Comparison of ENCODE assay signal across 9 cellular contexts in the genomic region with DNA sequence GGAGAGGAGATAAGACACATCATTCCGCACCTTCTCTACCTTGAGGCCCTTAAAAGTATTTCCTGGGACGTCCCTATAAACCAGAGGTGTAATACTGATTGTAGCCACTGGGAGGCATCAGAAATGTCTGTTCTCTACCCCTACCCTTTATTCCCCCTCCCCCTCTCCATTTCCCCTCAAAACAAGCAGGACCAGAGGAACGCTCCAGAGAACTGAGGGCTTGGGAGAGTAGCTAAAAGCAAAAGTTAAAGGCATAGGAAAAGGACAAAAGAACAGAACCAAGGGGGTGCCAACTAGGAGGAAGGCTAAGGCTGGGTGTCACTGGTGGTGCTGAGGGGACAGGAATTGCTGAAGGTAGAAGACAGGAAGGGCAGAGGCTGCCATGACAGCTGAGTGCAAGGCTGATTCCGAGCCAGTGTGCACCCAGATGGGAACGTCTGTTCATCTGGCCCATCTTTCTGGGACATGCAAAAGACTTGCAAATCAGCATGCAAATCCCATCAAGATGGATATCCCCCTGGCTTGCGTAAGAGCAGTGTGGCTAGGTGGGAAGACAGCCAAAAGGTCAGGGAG. TPM values are rescaled to one million over a fixed set of nuclear protein-coding genes. Genes with fewer than 3 reads are reported as not detected.
DNase-seq lines count a peak whose midpoint lies in the region; ATAC-seq and TF ChIP-seq lines count a peak whose summit lies in the region.
"Had no signal": no experiment of that assay in that cellular context is flagged by ENCODE, and none has a peak within 500 bp of the region (broad histone marks: within the 10 kb centered on the region; RNA-seq: fewer than 3 reads in every experiment).

No MANE protein-coding gene starts in this region.

- intact Hi-C loops in esophagus squamous epithelium (cut with DNase I): no loop called here

- H3K9ac ChIP-seq in MM.1S (ENCODE audit: low read length): no peak overlapping the region

- H3K4me1 ChIP-seq in MM.1S (ENCODE audit: low read length) (0 out of 2 replicates have a peak, but pooled peaks cover under 1% of the 10 kb centered on the region), esophagus squamous epithelium (peaks cover 3 to 17% (median 6%) of the 10 kb centered on the region in 3 donors), osteoblast (ENCODE audit: insufficient read depth, low read length) (no peaks in the 10 kb centered on the region)

- WGBS in esophagus squamous epithelium, 2 donors: 15 to 31% methylated on average over 5 of the region's 6 CpGs

- H3K4me2 ChIP-seq in MM.1S (ENCODE audit: low read depth, low read length) (no peak overlapping the region), osteoblast (ENCODE audit: insufficient read depth, low read length) (no peak overlapping the region)

- ATAC-seq in HG03108 (IDR thresholded peaks at IDR 0.05; ENCODE audit: unreplicated experiment) (no peak), HG02840 (IDR thresholded peaks at IDR 0.05; ENCODE audit: low FRiP score, unreplicated experiment) (no peak)

- peak; percentile 71 for DNase-seq in activated CD8-positive, alpha-beta memory T cell treated with anti-CD3 and anti-CD28 coated beads for 24 hours
- DNase-seq in activated CD8-positive, alpha-beta memory T cell treated with anti-CD3 and anti-CD28 coated beads, Interleukin-2, amount 50 U/mL, for 48 hours: no peak
- DNase-seq in MM.1S (peak; percentile 58), esophagus squamous epithelium (lab: John Stamatoyannopoulos, UW) (no peak), osteoblast (ENCODE audit: insufficient read length, low spot score, missing footprints) (peak; percentile 86)
- peak; percentile 51 for DNase-seq in activated CD4-positive, alpha-beta T cell treated with anti-CD3 and anti-CD28 coated beads for 48 hours

- H4K20me1 ChIP-seq in MM.1S (ENCODE audit: insufficient read depth, low read length) (no peaks in the 10 kb centered on the region), osteoblast (ENCODE audit: insufficient read depth, low read length) (peaks cover 5% of the 10 kb centered on the region)

- H3K9me3 ChIP-seq in MM.1S (replicated peaks; ENCODE audit: insufficient read depth, low read length) (no peaks in the 10 kb centered on the region), esophagus squamous epithelium (no peaks in the 10 kb centered on the region), osteoblast (ENCODE audit: low read depth, low read length) (no peaks in the 10 kb centered on the region)

- H3K79me2 ChIP-seq in MM.1S (ENCODE audit: low read length) (peaks cover 1% of the 10 kb centered on the region; the same call in 1 of the 2 replicates), osteoblast (ENCODE audit: insufficient read depth, low read length) (no peaks in the 10 kb centered on the region)

- no peak overlapping the region for H3K27ac ChIP-seq in MM.1S (ENCODE audit: low read length)
- no peak overlapping the region for H3K27ac ChIP-seq in esophagus squamous epithelium
- H3K27ac ChIP-seq in osteoblast (ENCODE audit: low read depth, low read length): no peak overlapping the region
- H3K27ac ChIP-seq: epithelial cell of prostate had no signal

- H3K4me3 ChIP-seq in MM.1S (ENCODE audit: low read length) (no peak overlapping the region), esophagus squamous epithelium (no peak overlapping the region), osteoblast (ENCODE audit: insufficient read depth, low read length) (no peak overlapping the region)

- no peaks in the 10 kb centered on the region for H3F3A ChIP-seq in MM.1S (ENCODE audit: insufficient read depth, low read length)

- no peaks in the 10 kb centered on the region for H3K9me2 ChIP-seq in MM.1S (replicated peaks; ENCODE audit: insufficient read depth, low read length)

- TF ChIP-seq CTCF in MM.1S (IDR thresholded peaks at IDR 0.05; ENCODE audit: low read length): peak; percentile 78
- peak; percentile 57 to 81 (median 77) for TF ChIP-seq CTCF in esophagus squamous epithelium (IDR thresholded peaks at IDR 0.05)
- TF ChIP-seq CTCF in osteoblast (IDR thresholded peaks at IDR 0.05; ENCODE audit: extremely low read depth, low read depth, low read length): peak; percentile 71

- H3K36me3 ChIP-seq in MM.1S (replicated peaks; ENCODE audit: insufficient read depth, low read length) (no peaks in the 10 kb centered on the region), esophagus squamous epithelium (peaks cover 14 to 100% (median 37%) of the 10 kb centered on the region in 3 donors), osteoblast (ENCODE audit: insufficient read depth, low read length) (peaks cover 57% of the 10 kb centered on the region)

- H3K27me3 ChIP-seq in MM.1S (replicated peaks; ENCODE audit: insufficient read depth, low read length): no peaks in the 10 kb centered on the region
- H3K27me3 ChIP-seq in esophagus squamous epithelium: no peaks in the 10 kb centered on the region
- H3K27me3 ChIP-seq in osteoblast (ENCODE audit: insufficient read depth, low read length): no peaks in the 10 kb centered on the region

- no peak for TF ChIP-seq POLR2A in esophagus squamous epithelium (IDR thresholded peaks at IDR 0.05)

- H2AFZ ChIP-seq in MM.1S (ENCODE audit: low read length): no peak overlapping the region
- H2AFZ ChIP-seq in osteoblast (ENCODE audit: low read length): no peak overlapping the region

RNA-seq across cellular contexts. Expression of gene CAMTA2, which starts 6.7 kb away (rescaled TPM):
- total RNA-seq in esophagus squamous epithelium: 10 to 100 TPM in 3 of 4 donors, 1 to 10 TPM in 1; 6.9 to 19.6 (median 13.4) TPM
- 14.7 and 19.2 TPM in 2 replicates for total RNA-seq in osteoblast

RNA-seq across cellular contexts. Expression of gene SPAG7, which starts 13.1 kb away (rescaled TPM):
- total RNA-seq in esophagus squamous epithelium (10 to 100 TPM; 34.5 to 48.8 (median 39.5) TPM), osteoblast (34.0 and 39.8 TPM in 2 replicates)

RNA-seq across cellular contexts. Expression of gene INCA1, which starts 16.6 kb away (rescaled TPM):
- 1 to 10 TPM in 1 of 4 donors, under 1 TPM in 1, not detected in 2; 0.31 to 1.1 TPM for total RNA-seq in esophagus squamous epithelium
- total RNA-seq in osteoblast: 0.29 and 0.36 TPM in 2 replicates

RNA-seq across cellular contexts. Expression of gene KIF1C, which starts 17.0 kb away (rescaled TPM):
- total RNA-seq in esophagus squamous epithelium: 10 to 100 TPM; 66.9 to 93.3 (median 81.7) TPM
- 54.6 and 54.8 TPM in 2 replicates for total RNA-seq in osteoblast

RNA-seq across cellular contexts. Expression of gene ENO3, which starts 29.8 kb away (rescaled TPM):
- total RNA-seq in esophagus squamous epithelium: 1 to 10 TPM in 2 of 4 donors, under 1 TPM in 1, not detected in 1; 0.31 to 3.6 (median 1.5) TPM
- total RNA-seq in osteoblast: 2.9 TPM in 2 replicates

Comparison
In these comparisons a context has a peak if more than half of its experiments do, and no peak if none do; other contexts are left out.
1. DNase-seq: peak in activated CD8-positive, alpha-beta memory T cell treated with anti-CD3 and anti-CD28 coated beads for 24 hours (single experiment), MM.1S (single experiment), activated CD4-positive, alpha-beta T cell treated with anti-CD3 and anti-CD28 coated beads for 48 hours (single experiment) and osteoblast (single experiment); none in activated CD8-positive, alpha-beta memory T cell treated with anti-CD3 and anti-CD28 coated beads, Interleukin-2, amount 50 U/mL, for 48 hours (single experiment) and esophagus squamous epithelium (single experiment).
2. Peak in every context shown above with its lines, with median percentiles within 50 percentile points of each other: CTCF ChIP-seq.